In genomic region chr6:31737315-31738047, GRCh38 we compare ENCODE assay signal across 8 cellular contexts. TPM values are rescaled to one million over a fixed set of nuclear protein-coding genes. Genes with fewer than 3 reads are reported as not detected.
DNase-seq lines count a peak whose midpoint lies in the region; ATAC-seq and TF ChIP-seq lines count a peak whose summit lies in the region.

No MANE protein-coding gene starts in this region.

- ATAC-seq in activated T-helper 17 cell treated with anti-CD3 and anti-CD28 coated beads, Interleukin-2, amount 50 U/mL, for 72 hours (replicated peaks): no peak
- ATAC-seq in HG02571 (IDR thresholded peaks at IDR 0.05; ENCODE audit: unreplicated experiment): no peak

- H3K4me3 ChIP-seq in NB4 (ENCODE audit: low read depth, low read length): peak overlapping the region; percentile 100
- peak overlapping the region in 1 of 4 donors; percentile 64 for H3K4me3 ChIP-seq in tibial nerve

- no peaks in the 10 kb centered on the region for H3K27me3 Mint-ChIP-seq in activated T-helper 17 cell treated with anti-CD3 and anti-CD28 coated beads, Interleukin-2, amount 50 U/mL, for 72 hours

- peaks cover 74% of the 10 kb centered on the region for H3K36me3 Mint-ChIP-seq in activated T-helper 17 cell treated with anti-CD3 and anti-CD28 coated beads, Interleukin-2, amount 50 U/mL, for 72 hours (ENCODE audit: low read depth)

- H3K4me1 ChIP-seq in tibial nerve: peaks cover 0 to 65% (median 41%) of the 10 kb centered on the region in 4 donors

- TF ChIP-seq CTCF in NB4 (IDR thresholded peaks at IDR 0.05; ENCODE audit: low read depth, low read length): no peak
- TF ChIP-seq CTCF in tibial nerve (IDR thresholded peaks at IDR 0.05): no peak

- peaks cover 40% of the 10 kb centered on the region for H3K4me1 Mint-ChIP-seq in activated T-helper 17 cell treated with anti-CD3 and anti-CD28 coated beads, Interleukin-2, amount 50 U/mL, for 72 hours

- H3K4me3 Mint-ChIP-seq in activated T-helper 17 cell treated with anti-CD3 and anti-CD28 coated beads, Interleukin-2, amount 50 U/mL, for 72 hours: peak overlapping the region; percentile 98

- peak in 1 of 2 donors; percentile 50 for TF ChIP-seq EP300 in tibial nerve (IDR thresholded peaks at IDR 0.05)

- WGBS in tibial nerve, 2 donors: 51 to 58% methylated on average over 7 of the region's 7 CpGs

- no peaks in the 10 kb centered on the region for H3K9me3 Mint-ChIP-seq in activated T-helper 17 cell treated with anti-CD3 and anti-CD28 coated beads, Interleukin-2, amount 50 U/mL, for 72 hours

- H3K27ac ChIP-seq in tibial nerve: peak overlapping the region; percentile 89 to 94 (median 92)

- peaks cover 0 to 22% (median 4%) of the 10 kb centered on the region in 3 donors for H3K36me3 ChIP-seq in tibial nerve

- no peaks in the 10 kb centered on the region for H3K27me3 ChIP-seq in tibial nerve

- TF ChIP-seq POLR2A in NB4 (IDR thresholded peaks at IDR 0.05; ENCODE audit: extremely low read depth, insufficient read length) (no peak), tibial nerve (IDR thresholded peaks at IDR 0.05) (peak in 1 of 2 donors; percentile 24)

- H3K9me3 ChIP-seq in tibial nerve: no peaks in the 10 kb centered on the region

- DNase-seq in DMS79 treated with DMSO at 0.1 percent for 48 hours (lab: John Stamatoyannopoulos, UW) (peak; percentile 62), NB4 (ENCODE audit: low read depth) (peak; percentile 94), left kidney (ENCODE audit: low read depth, low spot score) (peak; percentile 97), tibial nerve (ENCODE audit: low spot score in 2 of 2) (no peak), NCI-H187 (lab: John Stamatoyannopoulos, UW) (no peak)
- DNase-seq in stimulated activated CD4-positive, alpha-beta T cell treated with anti-CD3 and anti-CD28 coated beads, Interleukin-2, amount 100 ng/mL, for 48 hours: no peak

- peak overlapping the region; percentile 94 for H3K27ac Mint-ChIP-seq in activated T-helper 17 cell treated with anti-CD3 and anti-CD28 coated beads, Interleukin-2, amount 50 U/mL, for 72 hours

RNA-seq across cellular contexts. Expression of gene CLIC1, which starts 1.2 kb away (rescaled TPM):
- 100 to 1,000 TPM; 406 to 482 TPM for total RNA-seq in activated T-helper 17 cell treated with anti-CD3 and anti-CD28 coated beads, Interleukin-2, amount 50 U/mL, for 72 hours
- 100 to 1,000 TPM; 216 to 341 (median 246) TPM for total RNA-seq in tibial nerve

RNA-seq across cellular contexts. Expression of gene MSH5, which starts 2.3 kb away (rescaled TPM):
- 10 to 100 TPM; 78.9 to 82.6 TPM for total RNA-seq in activated T-helper 17 cell treated with anti-CD3 and anti-CD28 coated beads, Interleukin-2, amount 50 U/mL, for 72 hours
- total RNA-seq in tibial nerve: 10 to 100 TPM; 12.2 to 25.5 (median 18.4) TPM

RNA-seq across cellular contexts. Expression of gene DDAH2, which starts 8.4 kb away (rescaled TPM):
- 10 to 100 TPM in 1 of 2 donors, 1 to 10 TPM in 1; 9.4 to 23.8 TPM for total RNA-seq in activated T-helper 17 cell treated with anti-CD3 and anti-CD28 coated beads, Interleukin-2, amount 50 U/mL, for 72 hours
- total RNA-seq in tibial nerve: 100 to 1,000 TPM; 134 to 193 (median 166) TPM

RNA-seq across cellular contexts. Expression of gene MPIG6B, which starts 14.3 kb away (rescaled TPM):
- not detected for total RNA-seq in activated T-helper 17 cell treated with anti-CD3 and anti-CD28 coated beads, Interleukin-2, amount 50 U/mL, for 72 hours
- total RNA-seq in tibial nerve: not detected

RNA-seq across cellular contexts. Expression of gene LY6G6C, which starts 15.9 kb away (rescaled TPM):
- total RNA-seq in activated T-helper 17 cell treated with anti-CD3 and anti-CD28 coated beads, Interleukin-2, amount 50 U/mL, for 72 hours: under 1 TPM in 1 of 2 donors, not detected in 1; 0.64 TPM
- not detected for total RNA-seq in tibial nerve

Comparison
In these comparisons a context has a peak if more than half of its experiments do, and no peak if none do; other contexts are left out.
1. DNase-seq: peak in DMS79 treated with DMSO at 0.1 percent for 48 hours (single experiment), NB4 (single experiment) and left kidney (single experiment); none in tibial nerve (0 of 2), stimulated activated CD4-positive, alpha-beta T cell treated with anti-CD3 and anti-CD28 coated beads, Interleukin-2, amount 100 ng/mL, for 48 hours (0 of 2) and NCI-H187 (0 of 2).
2. RNA of gene DDAH2, which starts 8.4 kb away (total RNA-seq): 134 to 193 TPM in tibial nerve; 9.4 to 23.8 TPM in activated T-helper 17 cell treated with anti-CD3 and anti-CD28 coated beads, Interleukin-2, amount 50 U/mL, for 72 hours; every median in the first group is over 4 times any median in the second.